1 cellular context compared by ENCODE assay signal in genomic region chr20:6282642-6283041, GRCh38.
TF ChIP-seq lines count a peak whose summit lies in the region.

No MANE protein-coding gene starts in this region.

TF ChIP-seq in GM23338, 12 proteins besides CTCF, POLR2A, EP300 and RAD21 (continued from another document):
- TF ChIP-seq ZNF462 (CRISPR knock-in tag; IDR thresholded peaks at IDR 0.05): no peak
- TF ChIP-seq POLR2AphosphoS5 (IDR thresholded peaks at IDR 0.05; ENCODE audit: low read depth): no peak
- TF ChIP-seq CREB1 (CRISPR knock-in tag; IDR thresholded peaks at IDR 0.05; ENCODE audit: low read depth): no peak
- no peak for TF ChIP-seq EZH2 (IDR thresholded peaks at IDR 0.05; ENCODE audit: low read depth, unreplicated experiment)
TF ChIP-seq in GM23338: peak in this region for 0.
